8 cellular contexts compared by ENCODE assay signal in genomic region chrX:155215443-155216178, GRCh38. TPM values are rescaled to one million over a fixed set of nuclear protein-coding genes. Genes with fewer than 3 reads are reported as not detected.
DNase-seq lines count a peak whose midpoint lies in the region; ATAC-seq and TF ChIP-seq lines count a peak whose summit lies in the region.

No MANE protein-coding gene starts in this region.

- peaks cover 9% of the 10 kb centered on the region for H3K4me1 Mint-ChIP-seq in activated T-helper 17 cell treated with anti-CD3 and anti-CD28 coated beads, Interleukin-2, amount 50 U/mL, for 72 hours

- peak overlapping the region; percentile 90 for H3K9ac ChIP-seq in smooth muscle cell (ENCODE audit: low read depth)

- peak overlapping the region; percentile 82 for H3K4me2 ChIP-seq in smooth muscle cell

- H3K9me3 ChIP-seq in smooth muscle cell (replicated peaks; ENCODE audit: low read depth), result no peaks in the 10 kb centered on the region

- H3F3A ChIP-seq in smooth muscle cell (ENCODE audit: low read depth), result no peaks in the 10 kb centered on the region

- peak; percentile 45 for ATAC-seq in GM19035 (IDR thresholded peaks at IDR 0.05; ENCODE audit: unreplicated experiment)
- peak; percentile 22 for ATAC-seq in HG03139 (IDR thresholded peaks at IDR 0.05; ENCODE audit: unreplicated experiment)
- ATAC-seq in activated T-helper 17 cell treated with anti-CD3 and anti-CD28 coated beads, Interleukin-2, amount 50 U/mL, for 72 hours (replicated peaks), result peak; percentile 42

- H3K79me2 ChIP-seq in smooth muscle cell (ENCODE audit: low read depth), result peaks cover 32% of the 10 kb centered on the region

- H3K27ac ChIP-seq in smooth muscle cell (ENCODE audit: low read depth), result peak overlapping the region; percentile 28

- no peaks in the 10 kb centered on the region for H3K9me3 Mint-ChIP-seq in activated T-helper 17 cell treated with anti-CD3 and anti-CD28 coated beads, Interleukin-2, amount 50 U/mL, for 72 hours

- H4K20me1 ChIP-seq in smooth muscle cell (ENCODE audit: low read depth), result no peaks in the 10 kb centered on the region

- peak overlapping the region; percentile 91 for H2AFZ ChIP-seq in smooth muscle cell (ENCODE audit: low read depth)

- 58% methylated on average over 12 of the region's 15 CpGs for WGBS in smooth muscle cell (ENCODE audit: low lambda C conversion rate)

- H3K27ac Mint-ChIP-seq in activated T-helper 17 cell treated with anti-CD3 and anti-CD28 coated beads, Interleukin-2, amount 50 U/mL, for 72 hours, result peak overlapping the region; percentile 92

- H3K4me3 ChIP-seq in iPS-11a (ENCODE audit: low read depth, low read length) (peak overlapping the region; percentile 21), smooth muscle cell (peak overlapping the region; percentile 81)

- H3K4me1 ChIP-seq in smooth muscle cell (ENCODE audit: low read depth), result peaks cover 5% of the 10 kb centered on the region

- peaks cover 6% of the 10 kb centered on the region for H3K36me3 Mint-ChIP-seq in activated T-helper 17 cell treated with anti-CD3 and anti-CD28 coated beads, Interleukin-2, amount 50 U/mL, for 72 hours (ENCODE audit: low read depth)

- no peaks in the 10 kb centered on the region for H3K36me3 ChIP-seq in smooth muscle cell (ENCODE audit: low read depth)

- TF ChIP-seq CTCF in smooth muscle cell (IDR thresholded peaks at IDR 0.05; ENCODE audit: borderline replicate concordance, insufficient read depth, poor library complexity, severe bottlenecking), result no peak

- H3K4me3 Mint-ChIP-seq in activated T-helper 17 cell treated with anti-CD3 and anti-CD28 coated beads, Interleukin-2, amount 50 U/mL, for 72 hours, result peak overlapping the region; percentile 93

- DNase-seq in AML-193 (lab: John Stamatoyannopoulos, UW), result peak; percentile 47 to 49
- no peak for DNase-seq in smooth muscle cell (lab: John Stamatoyannopoulos, UW; ENCODE audit: unreplicated experiment)
- DNase-seq in NCI-H2029 (lab: John Stamatoyannopoulos, UW), result no peak
- no peak for DNase-seq in NCI-H1105 (lab: John Stamatoyannopoulos, UW)

- no peaks in the 10 kb centered on the region for H3K27me3 ChIP-seq in smooth muscle cell (ENCODE audit: low read depth)

- no peaks in the 10 kb centered on the region for H3K27me3 Mint-ChIP-seq in activated T-helper 17 cell treated with anti-CD3 and anti-CD28 coated beads, Interleukin-2, amount 50 U/mL, for 72 hours

RNA-seq across cellular contexts. Expression of gene VBP1, which starts 0.6 kb away (rescaled TPM):
- 10 to 100 TPM; 59.6 to 95.6 TPM for total RNA-seq in activated T-helper 17 cell treated with anti-CD3 and anti-CD28 coated beads, Interleukin-2, amount 50 U/mL, for 72 hours
- 70.6 and 83.0 TPM in 2 replicates for total RNA-seq in smooth muscle cell
- polyA plus RNA-seq in smooth muscle cell, result 55.8 and 63.3 TPM in 2 replicates

RNA-seq across cellular contexts. Expression of gene RAB39B, which starts 48.7 kb away (rescaled TPM):
- total RNA-seq in activated T-helper 17 cell treated with anti-CD3 and anti-CD28 coated beads, Interleukin-2, amount 50 U/mL, for 72 hours, result 10 to 100 TPM; 10.2 to 10.3 TPM
- 0.04 TPM in 1 of 2 replicates, not detected in the other for total RNA-seq in smooth muscle cell
- polyA plus RNA-seq in smooth muscle cell, result not detected in 2 replicates

Comparison
In these comparisons a context has a peak if more than half of its experiments do, and no peak if none do; other contexts are left out.
1. DNase-seq: peak in AML-193 (2 of 2); none in smooth muscle cell (single experiment), NCI-H2029 (single experiment) and NCI-H1105 (single experiment).
2. RNA of gene RAB39B, which starts 48.7 kb away (total RNA-seq): 10.2 to 10.3 TPM in activated T-helper 17 cell treated with anti-CD3 and anti-CD28 coated beads, Interleukin-2, amount 50 U/mL, for 72 hours; 0.04 TPM in smooth muscle cell; every median in the first group is over 10 times any median in the second.
3. Peak in every context shown above with its lines, with median percentiles within 50 percentile points of each other: ATAC-seq.